ENCODE assay signal across 30 cellular contexts in genomic region chr13:104841110-104841509, GRCh38.
A peak's percentile ranks its signal among the peaks of the same experiment; 100 is the strongest.
DNase-seq lines count a peak whose midpoint lies in the region; ATAC-seq and TF ChIP-seq lines count a peak whose summit lies in the region.
"Had no signal": no experiment of that assay in that cellular context is flagged by ENCODE, and none has a peak within 500 bp of the region (broad histone marks: within the 10 kb centered on the region; RNA-seq: fewer than 3 reads in every experiment).

No MANE protein-coding gene starts in this region.

- no peak overlapping the region for H3K27ac Mint-ChIP-seq in activated naive CD4-positive, alpha-beta T cell treated with anti-CD3 and anti-CD28 coated beads, Interleukin-2, amount 10 ng/mL, durations not matched to agents 7 days and 5 days
- H3K27ac Mint-ChIP-seq: B cell; CD14-positive monocyte; CD4-positive, alpha-beta memory T cell; CD4-positive, alpha-beta T cell; CD4-positive, CD25-positive, alpha-beta regulatory T cell; CD8-positive, alpha-beta memory T cell; CD8-positive, alpha-beta T cell had no signal

- in situ Hi-C loops in G401 (cut with HindIII; ENCODE audit: low sequenced_read_pairs), result no loop called here

- DNase-seq in DND-41, result peak; percentile 60
- peak; percentile 5 for DNase-seq in G401 (ENCODE audit: low spot score)
- no peak for DNase-seq in AG08396 (ENCODE audit: low spot score)
- DNase-seq in activated naive CD4-positive, alpha-beta T cell treated with anti-CD3 and anti-CD28 coated beads, Interleukin-2, amount 10 ng/mL, durations not matched to agents 7 days and 5 days, result no peak
- DNase-seq: 8988T; ACHN; AML-193; BE2C; C1 segment of cervical spinal cord; Caco-2; Calu3; CD4-positive, alpha-beta memory T cell; CD4-positive, alpha-beta T cell; CD4-positive, CD25-positive, alpha-beta regulatory T cell; CD8-positive, alpha-beta memory T cell; CD8-positive, alpha-beta T cell; COR-L47; DMS 273 treated with DMSO at 0.1 percent for 48 hours; DMS153; DMS53; DMS79; DMS79 treated with DMSO at 0.1 percent for 48 hours; EL had no signal

- no peak overlapping the region for H2AFZ ChIP-seq in DND-41 (ENCODE audit: low read depth, low read length)

- peak overlapping the region; percentile 14; the same call in 1 of the 2 replicates for H3K4me2 ChIP-seq in DND-41 (ENCODE audit: insufficient read depth, low read length)
- H3K4me2 ChIP-seq: A549; BLaER1; BLaER1 treated with 17β-estradiol and CSF1 and Interleukin-3, amounts not matched to agents 10 nM and 100 nM had no signal

- H3K4me3 Mint-ChIP-seq in activated naive CD4-positive, alpha-beta T cell treated with anti-CD3 and anti-CD28 coated beads, Interleukin-2, amount 10 ng/mL, durations not matched to agents 7 days and 5 days, result no peak overlapping the region
- H3K4me3 Mint-ChIP-seq: B cell; CD14-positive monocyte; CD4-positive, alpha-beta memory T cell; CD4-positive, alpha-beta T cell; CD4-positive, CD25-positive, alpha-beta regulatory T cell; CD8-positive, alpha-beta memory T cell; CD8-positive, alpha-beta T cell had no signal

- H3K79me2 ChIP-seq in DND-41 (ENCODE audit: insufficient read depth, low read length), result peaks cover 47% of the 10 kb centered on the region

- H3K4me3 ChIP-seq in DND-41 (ENCODE audit: low read depth in 1 of 2, low read length in 2 of 2), result no peak overlapping the region
- H3K4me3 ChIP-seq: A549; BLaER1; BLaER1 treated with 17β-estradiol and CSF1 and Interleukin-3, amounts not matched to agents 10 nM and 100 nM had no signal

- peak; percentile 10; the same call in 2 of the 3 replicates for ATAC-seq in DND-41 (ENCODE audit: insufficient read depth, low read depth)
- ATAC-seq: A549; CD8-positive, alpha-beta T cell had no signal

- no peaks in the 10 kb centered on the region for H3K36me3 ChIP-seq in DND-41 (ENCODE audit: insufficient read depth, low read length)
- H3K36me3 ChIP-seq: BE2C; BLaER1; BLaER1 treated with 17β-estradiol and CSF1 and Interleukin-3, amounts not matched to agents 10 nM and 100 nM had no signal

- no peaks in the 10 kb centered on the region for H3K9me3 ChIP-seq in DND-41 (ENCODE audit: insufficient read depth, low read length, severe bottlenecking)
- H3K9me3 ChIP-seq: A549; BE2C; BLaER1; BLaER1 treated with 17β-estradiol and CSF1 and Interleukin-3, amounts not matched to agents 10 nM and 100 nM; Caco-2 had no signal

- no peaks in the 10 kb centered on the region for H3K4me1 Mint-ChIP-seq in activated naive CD4-positive, alpha-beta T cell treated with anti-CD3 and anti-CD28 coated beads, Interleukin-2, amount 10 ng/mL, durations not matched to agents 7 days and 5 days
- H3K4me1 Mint-ChIP-seq: B cell; CD4-positive, alpha-beta memory T cell; CD4-positive, CD25-positive, alpha-beta regulatory T cell; CD8-positive, alpha-beta memory T cell had no signal

- H4K20me1 ChIP-seq in DND-41 (ENCODE audit: insufficient read depth, low read length), result no peaks in the 10 kb centered on the region
- H4K20me1 ChIP-seq: BLaER1; BLaER1 treated with 17β-estradiol and CSF1 and Interleukin-3, amounts not matched to agents 10 nM and 100 nM had no signal

- H3K9me3 Mint-ChIP-seq in activated naive CD4-positive, alpha-beta T cell treated with anti-CD3 and anti-CD28 coated beads, Interleukin-2, amount 10 ng/mL, durations not matched to agents 7 days and 5 days, result no peaks in the 10 kb centered on the region
- H3K9me3 Mint-ChIP-seq: CD14-positive monocyte; CD4-positive, alpha-beta T cell; CD8-positive, alpha-beta T cell had no signal

- no peak for TF ChIP-seq CTCF in DND-41 (IDR thresholded peaks at IDR 0.05; ENCODE audit: borderline replicate concordance, extremely low read depth, low read length, poor library complexity, severe bottlenecking)

- H3K9ac ChIP-seq in DND-41 (ENCODE audit: low read depth, low read length), result no peak overlapping the region
- H3K9ac ChIP-seq: BLaER1; BLaER1 treated with 17β-estradiol and CSF1 and Interleukin-3, amounts not matched to agents 10 nM and 100 nM had no signal

- H3K27me3 ChIP-seq in DND-41 (ENCODE audit: insufficient read depth, low read length, poor library complexity), result no peaks in the 10 kb centered on the region
- H3K27me3 ChIP-seq: BE2C; BLaER1; BLaER1 treated with 17β-estradiol and CSF1 and Interleukin-3, amounts not matched to agents 10 nM and 100 nM had no signal

- peaks cover 79% of the 10 kb centered on the region for H3K4me1 ChIP-seq in DND-41 (ENCODE audit: insufficient read depth, low read length)
- H3K4me1 ChIP-seq: A549, BE2C, BLaER1, Caco-2 had no signal

- H3K36me3 Mint-ChIP-seq in activated naive CD4-positive, alpha-beta T cell treated with anti-CD3 and anti-CD28 coated beads, Interleukin-2, amount 10 ng/mL, durations not matched to agents 7 days and 5 days, result no peaks in the 10 kb centered on the region
- H3K36me3 Mint-ChIP-seq: CD14-positive monocyte; CD4-positive, alpha-beta memory T cell; CD4-positive, CD25-positive, alpha-beta regulatory T cell; CD8-positive, alpha-beta memory T cell; CD8-positive, alpha-beta T cell had no signal

- CTCF ChIA-PET in activated naive CD4-positive, alpha-beta T cell treated with anti-CD3 and anti-CD28 coated beads, Interleukin-2, amount 10 ng/mL, durations not matched to agents 7 days and 5 days (lab: Charles Lee), result no interaction called here

- peak overlapping the region; percentile 81; the same call in 1 of the 2 replicates for H3K27ac ChIP-seq in DND-41 (ENCODE audit: low read length)
- H3K27ac ChIP-seq: 22Rv1; A549; BLaER1; BLaER1 treated with 17β-estradiol and CSF1 and Interleukin-3, amounts not matched to agents 10 nM and 100 nM; C4-2B had no signal

- H3K27me3 Mint-ChIP-seq in activated naive CD4-positive, alpha-beta T cell treated with anti-CD3 and anti-CD28 coated beads, Interleukin-2, amount 10 ng/mL, durations not matched to agents 7 days and 5 days, result no peaks in the 10 kb centered on the region
- H3K27me3 Mint-ChIP-seq: B cell; CD4-positive, alpha-beta T cell; CD4-positive, CD25-positive, alpha-beta regulatory T cell had no signal

Comparison
In these comparisons a context has a peak if more than half of its experiments do, and no peak if none do; other contexts are left out.
1. DNase-seq: peak in DND-41 (single experiment) and G401 (single experiment); none in AG08396 (single experiment) and activated naive CD4-positive, alpha-beta T cell treated with anti-CD3 and anti-CD28 coated beads, Interleukin-2, amount 10 ng/mL, durations not matched to agents 7 days and 5 days (single experiment).